ENCODE assay signal across 1 cellular context in genomic region chr1:92739669-92740524, GRCh38.
TF ChIP-seq lines count a peak whose summit lies in the region.

No MANE protein-coding gene starts in this region.

TF ChIP-seq in GM12878, 131 proteins besides CTCF, POLR2A, EP300 and RAD21:
- TF ChIP-seq CEBPZ (IDR thresholded peaks at IDR 0.05; ENCODE audit: low read depth, low read length) = no peak
- no peak for TF ChIP-seq ZSCAN29 (IDR thresholded peaks at IDR 0.05)
- TF ChIP-seq SIX5 (IDR thresholded peaks at IDR 0.05; ENCODE audit: low read depth, low read length, severe bottlenecking) = no peak
- no peak for TF ChIP-seq USF2 (IDR thresholded peaks at IDR 0.05; ENCODE audit: borderline replicate concordance, low read depth, low read length)
- TF ChIP-seq WRNIP1 (IDR thresholded peaks at IDR 0.05; ENCODE audit: borderline replicate concordance, low read depth, low read length) = no peak
- peak; percentile 28; the same call in 1 of the 2 replicates for TF ChIP-seq ZNF384 (IDR thresholded peaks at IDR 0.05; ENCODE audit: borderline replicate concordance, low read depth, low read length)
- TF ChIP-seq GATAD2B (conservative IDR thresholded peaks at IDR 0.05; ENCODE audit: low read depth) = no peak
